ENCODE assay signal across 8 cellular contexts in genomic region chr9:127450831-127451680, GRCh38. TPM values are rescaled to one million over a fixed set of nuclear protein-coding genes. Genes with fewer than 3 reads are reported as not detected.
A peak's percentile ranks its signal among the peaks of the same experiment; 100 is the strongest.
DNase-seq lines count a peak whose midpoint lies in the region; ATAC-seq and TF ChIP-seq lines count a peak whose summit lies in the region.

Gene LRSAM1, plus strand, starts transcription at chr9:127451510. Its CDS starts 3,018 bp downstream, at chr9:127454528.
Gene RPL12, minus strand, starts transcription at chr9:127451406. Its CDS starts 89 bp downstream, at chr9:127451317.

- peaks cover 49% of the 10 kb centered on the region for H3K36me3 Mint-ChIP-seq in activated naive CD8-positive, alpha-beta T cell treated with anti-CD3 and anti-CD28 coated beads, Interleukin-2, amount 10 ng/mL, durations not matched to agents 7 days and 5 days

- peak; percentile 70 for ATAC-seq in HG02678 (IDR thresholded peaks at IDR 0.05; ENCODE audit: unreplicated experiment)
- ATAC-seq in activated naive CD8-positive, alpha-beta T cell treated with anti-CD3 and anti-CD28 coated beads, Interleukin-2, amount 10 ng/mL, durations not matched to agents 7 days and 5 days (ENCODE audit: low read depth) = peak; percentile 73

- H3K4me3 ChIP-seq in GM12865 (ENCODE audit: low read depth, low read length) (peak within 1 kb of the TSS; percentile 94), SU-DHL-6 (ENCODE audit: insufficient read depth, low read length, poor library complexity, severe bottlenecking) (peak within 1 kb of the TSS; percentile 63), ovary (peak within 1 kb of the TSS; percentile 85), thymus (ENCODE audit: low read length) (peak within 1 kb of the TSS; percentile 79)

- WGBS in ovary, 3 donors = 0 to 2% (median 1%) methylated on average over 65 to 73 of the region's 73 CpGs
- under 1% methylated on average over 73 of the region's 73 CpGs for WGBS in thymus

- no peaks in the 10 kb centered on the region for H3K9me2 ChIP-seq in SU-DHL-6 (replicated peaks; ENCODE audit: insufficient read depth, low read length)

- H3K9ac ChIP-seq in SU-DHL-6 (ENCODE audit: low read length) = peak within 1 kb of the TSS; percentile 97

- H3K27me3 ChIP-seq in SU-DHL-6 (ENCODE audit: low read length) (no peaks in the 10 kb centered on the region), ovary (no peaks in the 10 kb centered on the region), thymus (ENCODE audit: control insufficient read depth, insufficient read depth) (no peaks in the 10 kb centered on the region)

- DNase-seq in GM12865 (ENCODE audit: low read depth) (peak; percentile 98), NCI-H1417 (lab: John Stamatoyannopoulos, UW) (peak; percentile 94 to 99 (median 96)), head of caudate nucleus (peak; percentile 94 to 99 (median 97)), ovary (peak; percentile 98 to 100 (median 99))
- DNase-seq in activated naive CD8-positive, alpha-beta T cell treated with anti-CD3 and anti-CD28 coated beads, Interleukin-2, amount 10 ng/mL, durations not matched to agents 7 days and 5 days = peak; percentile 99

- H3K36me3 ChIP-seq in SU-DHL-6 (ENCODE audit: low read length) (peaks cover 38% of the 10 kb centered on the region), ovary (no peaks in the 10 kb centered on the region), thymus (ENCODE audit: control insufficient read depth, insufficient read depth) (peaks cover 35% of the 10 kb centered on the region)

- peak within 1 kb of the TSS; percentile 91 for H3K27ac ChIP-seq in SU-DHL-6 (ENCODE audit: low read depth, low read length)
- peak within 1 kb of the TSS; percentile 79 to 85 for H3K27ac ChIP-seq in ovary
- H3K27ac ChIP-seq in thymus (ENCODE audit: low read depth) = peak within 1 kb of the TSS; percentile 87

- H3K4me1 Mint-ChIP-seq in activated naive CD8-positive, alpha-beta T cell treated with anti-CD3 and anti-CD28 coated beads, Interleukin-2, amount 10 ng/mL, durations not matched to agents 7 days and 5 days = peaks cover 36% of the 10 kb centered on the region

- H3K9me3 ChIP-seq in SU-DHL-6 (ENCODE audit: insufficient read depth, low read length) (no peaks in the 10 kb centered on the region), ovary (no peaks in the 10 kb centered on the region), thymus (ENCODE audit: control insufficient read depth) (no peaks in the 10 kb centered on the region)

- peaks cover 12% of the 10 kb centered on the region for H3K4me1 ChIP-seq in ovary (ENCODE audit: insufficient read depth)
- peaks cover 18% of the 10 kb centered on the region for H3K4me1 ChIP-seq in thymus (ENCODE audit: control insufficient read depth, insufficient read depth, low read length)

- TF ChIP-seq EP300 in ovary (IDR thresholded peaks at IDR 0.05) = no peak

- peak within 1 kb of the TSS; percentile 37 for H2AFZ ChIP-seq in SU-DHL-6 (ENCODE audit: low read depth, low read length, severe bottlenecking)

- no peak for TF ChIP-seq CTCF in GM12865 (IDR thresholded peaks at IDR 0.05; ENCODE audit: insufficient read depth, low read depth, low read length, missing control alignments)
- TF ChIP-seq CTCF in SU-DHL-6 (IDR thresholded peaks at IDR 0.05; ENCODE audit: insufficient read depth, low read length, poor library complexity, severe bottlenecking) = no peak
- no peak for TF ChIP-seq CTCF in ovary (IDR thresholded peaks at IDR 0.05)

- H3K27me3 Mint-ChIP-seq in activated naive CD8-positive, alpha-beta T cell treated with anti-CD3 and anti-CD28 coated beads, Interleukin-2, amount 10 ng/mL, durations not matched to agents 7 days and 5 days = no peaks in the 10 kb centered on the region

- H3F3A ChIP-seq in SU-DHL-6 (ENCODE audit: insufficient read depth) = peaks cover 48% of the 10 kb centered on the region

- peak within 1 kb of the TSS; percentile 96 for H3K27ac Mint-ChIP-seq in activated naive CD8-positive, alpha-beta T cell treated with anti-CD3 and anti-CD28 coated beads, Interleukin-2, amount 10 ng/mL, durations not matched to agents 7 days and 5 days

- peaks cover 11% of the 10 kb centered on the region; the same call in 1 of the 2 replicates for H4K20me1 ChIP-seq in SU-DHL-6 (ENCODE audit: low read depth, low read length)

- peak within 1 kb of the TSS; percentile 89 for H3K4me3 Mint-ChIP-seq in activated naive CD8-positive, alpha-beta T cell treated with anti-CD3 and anti-CD28 coated beads, Interleukin-2, amount 10 ng/mL, durations not matched to agents 7 days and 5 days

- intact Hi-C loops in head of caudate nucleus (cut with DNase I) (loop anchor here (2.0 kb wide), 1 partner anchor 26 kb away; the partner anchor contains the start of gene ZNF79), ovary (cut with DNase I) (loop anchor here in 1 of 4 donors (5.0 kb wide), 1 partner anchor 136 kb away; no protein-coding TSS in a partner anchor)

- H3K4me2 ChIP-seq in SU-DHL-6 (ENCODE audit: low read depth, low read length, poor library complexity, severe bottlenecking) = peak within 1 kb of the TSS; percentile 79

- peaks cover 7% of the 10 kb centered on the region for H3K9me3 Mint-ChIP-seq in activated naive CD8-positive, alpha-beta T cell treated with anti-CD3 and anti-CD28 coated beads, Interleukin-2, amount 10 ng/mL, durations not matched to agents 7 days and 5 days

- peak; percentile 100 for TF ChIP-seq POLR2A in ovary (IDR thresholded peaks at IDR 0.05)

- H3K79me2 ChIP-seq in SU-DHL-6 (ENCODE audit: insufficient read depth, low read length) = peaks cover 25% of the 10 kb centered on the region

- POLR2A ChIA-PET in activated naive CD8-positive, alpha-beta T cell treated with anti-CD3 and anti-CD28 coated beads, Interleukin-2, amount 10 ng/mL, durations not matched to agents 7 days and 5 days (lab: Charles Lee) = interaction anchor here (0.6 to 4.2 kb wide), 30 partner anchors 10 to 591 kb away, joined by 3 to 53 read pairs (median 4); partner anchors contain the start of genes CDK9, PTRH1, SLC2A8 and TOR2A

RNA-seq across cellular contexts. Expression of gene LRSAM1, which starts in this region (rescaled TPM):
- total RNA-seq in activated naive CD8-positive, alpha-beta T cell treated with anti-CD3 and anti-CD28 coated beads, Interleukin-2, amount 10 ng/mL, durations not matched to agents 7 days and 5 days = 10 to 100 TPM; 22.4 to 25.5 TPM
- 10 to 100 TPM; 14.2 to 28.5 (median 20.9) TPM for total RNA-seq in ovary
- 10 to 100 TPM in 1 of 2 donors, 1 to 10 TPM in 1; 9.0 to 11.9 TPM for polyA plus RNA-seq in ovary
- 24.1 TPM for polyA plus RNA-seq in thymus

RNA-seq across cellular contexts. Expression of gene RPL12, which starts in this region (rescaled TPM):
- 1,000 to 10,000 TPM; 1,332 to 1,343 TPM for total RNA-seq in activated naive CD8-positive, alpha-beta T cell treated with anti-CD3 and anti-CD28 coated beads, Interleukin-2, amount 10 ng/mL, durations not matched to agents 7 days and 5 days
- total RNA-seq in ovary = 1,000 to 10,000 TPM; 1,883 to 4,136 (median 2,145) TPM
- polyA plus RNA-seq in ovary = 1,000 to 10,000 TPM; 3,825 to 5,812 TPM
- 3,757 TPM for polyA plus RNA-seq in thymus

Comparison
In these comparisons a context has a peak if more than half of its experiments do, and no peak if none do; other contexts are left out.
1. Peak in every context shown above with its lines: DNase-seq, ATAC-seq, H3K4me3 ChIP-seq and H3K27ac ChIP-seq.